In genomic region chr22:20487715-20488114, GRCh38 we compare ENCODE assay signal across 21 cellular contexts.
"Had no signal": no experiment of that assay in that cellular context is flagged by ENCODE, and none has a peak within 500 bp of the region (broad histone marks: within the 10 kb centered on the region; RNA-seq: fewer than 3 reads in every experiment).

No MANE protein-coding gene starts in this region.

- H3K27ac Mint-ChIP-seq: nephron had no signal

- H3K4me3 ChIP-seq: dorsolateral prefrontal cortex, gastrocnemius medialis, heart right ventricle, pancreas, smooth muscle cell, stomach, thoracic aorta, transverse colon had no signal

- H3K9me3 ChIP-seq: gastrocnemius medialis, heart right ventricle, pancreas, stomach, thoracic aorta, transverse colon had no signal

- H3K36me3 ChIP-seq: gastrocnemius medialis, pancreas, transverse colon had no signal

- H3K4me1 ChIP-seq: pancreas, transverse colon had no signal

- H3K4me2 ChIP-seq: smooth muscle cell had no signal

- H3K9me3 Mint-ChIP-seq: nephron had no signal

- DNase-seq: cortex of kidney; dorsolateral prefrontal cortex; effector CD8-positive, alpha-beta T cell; gastrocnemius medialis; heart right ventricle; hypothalamus; kidney glomerular epithelial cell; occipital lobe; pancreas; right cardiac atrium; stimulated activated CD4-positive, alpha-beta T cell treated with anti-CD3 and anti-CD28 coated beads, Interleukin-4, amount 100 ng/mL, for 1 hour; stimulated activated CD8-positive, alpha-beta memory T cell treated with anti-CD3 and anti-CD28 coated beads, Interleukin-4, amount 100 ng/mL, for 48 hours; stimulated activated naive CD4-positive, alpha-beta T cell; stomach; substantia nigra; transverse colon had no signal

- ATAC-seq: esophagus mucosa, gastrocnemius medialis, heart right ventricle, pancreas, right cardiac atrium had no signal

- H3K27ac ChIP-seq: dorsolateral prefrontal cortex, gastrocnemius medialis, heart right ventricle, pancreas, stomach, thoracic aorta, transverse colon had no signal

- H3K27me3 ChIP-seq: dorsolateral prefrontal cortex, gastrocnemius medialis, heart right ventricle, pancreas, stomach, transverse colon had no signal

- H3K27me3 Mint-ChIP-seq: progenitor cell of endocrine pancreas had no signal

- H3K4me3 Mint-ChIP-seq: nephron had no signal
